In genomic region chr19:48398329-48399235, GRCh38 we compare ENCODE assay signal across 9 cellular contexts. TPM values are rescaled to one million over a fixed set of nuclear protein-coding genes. Genes with fewer than 3 reads are reported as not detected.
A peak's percentile ranks its signal among the peaks of the same experiment; 100 is the strongest.
DNase-seq lines count a peak whose midpoint lies in the region; ATAC-seq and TF ChIP-seq lines count a peak whose summit lies in the region.
"Had no signal": no experiment of that assay in that cellular context is flagged by ENCODE, and none has a peak within 500 bp of the region (broad histone marks: within the 10 kb centered on the region; RNA-seq: fewer than 3 reads in every experiment).

No MANE protein-coding gene starts in this region.

- peak overlapping the region; percentile 11 to 36 for H3K4me3 ChIP-seq in left lung

- H3K36me3 ChIP-seq in left lung = no peaks in the 10 kb centered on the region

- TF ChIP-seq CTCF in left lung (IDR thresholded peaks at IDR 0.05) = no peak

- peak; percentile 45 for ATAC-seq in GM21825 (IDR thresholded peaks at IDR 0.05; ENCODE audit: unreplicated experiment)
- ATAC-seq in activated CD4-positive, CD25-positive, alpha-beta regulatory T cell treated with anti-CD3 and anti-CD28 coated beads, Interleukin-2, amount 50 U/mL, for 24 hours = peak; percentile 67 to 71
- peak; percentile 82 for ATAC-seq in left lung
- ATAC-seq in GM21619 (IDR thresholded peaks at IDR 0.05; ENCODE audit: unreplicated experiment) = no peak

- peaks cover 0 to 34% of the 10 kb centered on the region in 2 donors for H3K4me1 ChIP-seq in left lung

- intact Hi-C loops in left lung (cut with DNase I) = no loop called here

- DNase-seq in COLO829 (ENCODE audit: low spot score) (peak; percentile 94), NCI-H2029 (lab: John Stamatoyannopoulos, UW) (peak; percentile 92), cerebellum (ENCODE audit: low spot score) (peak; percentile 39), left lung (peak; percentile 83 to 94)
- peak; percentile 60 to 86 (median 65) for DNase-seq in stimulated activated CD4-positive, alpha-beta T cell treated with anti-CD3 and anti-CD28 coated beads, TNF-alpha, amount 100 ng/mL, for 24 hours (ENCODE audit: low read depth in 3 of 3)

- no peaks in the 10 kb centered on the region for H3K9me3 ChIP-seq in left lung

- peaks cover 40 to 54% of the 10 kb centered on the region in 2 donors for H3K27me3 ChIP-seq in left lung

- H3K27ac ChIP-seq in left lung = no peak overlapping the region

RNA-seq across cellular contexts. Expression of gene GRIN2D, which starts 5.1 kb away (rescaled TPM):
- total RNA-seq in cerebellum = 4.6 TPM
- total RNA-seq in left lung = 1 to 10 TPM in 1 of 2 donors, under 1 TPM in 1; 0.94 to 1.3 TPM

RNA-seq across cellular contexts. Expression of gene KDELR1, which starts 7.2 kb away (rescaled TPM):
- 32.3 TPM for total RNA-seq in cerebellum
- total RNA-seq in left lung = 100 to 1,000 TPM; 171 to 187 TPM

RNA-seq across cellular contexts. Expression of gene SYNGR4, which starts 34.4 kb away (rescaled TPM):
- total RNA-seq in cerebellum (0.27 TPM), left lung (not detected)
- total RNA-seq: T-helper 1 cell treated with Interleukin-12 subunit alpha and Interleukin-12 subunit beta and Interleukin-4 antibody, amounts not matched to agents 30 ng/mL and 1 ng/mL, for 36 hours had no signal

RNA-seq across cellular contexts. Expression of gene TMEM143, which starts 34.8 kb away (rescaled TPM):
- total RNA-seq in cerebellum = 4.9 TPM
- total RNA-seq in left lung = 10 to 100 TPM in 1 of 2 donors, 1 to 10 TPM in 1; 9.8 to 10.6 TPM

RNA-seq across cellular contexts. Expression of gene GRWD1, which starts 47.2 kb away (rescaled TPM):
- total RNA-seq in cerebellum (9.7 TPM), left lung (10 to 100 TPM; 21.5 to 33.8 TPM)

Comparison
In these comparisons a context has a peak if more than half of its experiments do, and no peak if none do; other contexts are left out.
1. DNase-seq: peak in every context shown above with its lines; median percentile 94 in COLO829; 92 in NCI-H2029; 88 in left lung; 65 in stimulated activated CD4-positive, alpha-beta T cell treated with anti-CD3 and anti-CD28 coated beads, TNF-alpha, amount 100 ng/mL, for 24 hours; 39 in cerebellum.